In genomic region chr4:124343711-124344110, GRCh38 we compare ENCODE assay signal across 14 cellular contexts.
"Had no signal": no experiment of that assay in that cellular context is flagged by ENCODE, and none has a peak within 500 bp of the region (broad histone marks: within the 10 kb centered on the region; RNA-seq: fewer than 3 reads in every experiment).

No MANE protein-coding gene starts in this region.

- DNase-seq: effector CD4-positive, alpha-beta T cell; endodermal cell; foreskin keratinocyte; hippocampal formation; mammary epithelial cell; naive thymus-derived CD4-positive, alpha-beta T cell; posterior cingulate gyrus; sigmoid colon; small intestine; stimulated activated CD4-positive, alpha-beta T cell treated with anti-CD3 and anti-CD28 coated beads, Interleukin-2, amount 100 ng/mL, for 48 hours; stimulated activated naive CD4-positive, alpha-beta T cell treated with Interleukin-2 at 50 U/mL for 16 hours; thyroid gland had no signal

- H3K4me1 ChIP-seq: foreskin keratinocyte, sigmoid colon, thyroid gland had no signal

- H3K27me3 ChIP-seq: foreskin keratinocyte, sigmoid colon, thyroid gland had no signal

- H3K36me3 ChIP-seq: sigmoid colon, thyroid gland had no signal

- H3K27ac ChIP-seq: coronary artery, foreskin keratinocyte, sigmoid colon, thyroid gland had no signal

- H3K9me3 ChIP-seq: sigmoid colon, thyroid gland had no signal

- H3K4me3 ChIP-seq: coronary artery, sigmoid colon, thyroid gland had no signal

- ATAC-seq: foreskin keratinocyte; left lobe of liver; naive thymus-derived CD4-positive, alpha-beta T cell had no signal
